Comparison of ENCODE assay signal across 10 cellular contexts in genomic region chr5:138952962-138953361, GRCh38.
DNase-seq lines count a peak whose midpoint lies in the region; ATAC-seq and TF ChIP-seq lines count a peak whose summit lies in the region.
"Had no signal": no experiment of that assay in that cellular context is flagged by ENCODE, and none has a peak within 500 bp of the region (broad histone marks: within the 10 kb centered on the region; RNA-seq: fewer than 3 reads in every experiment).

No MANE protein-coding gene starts in this region.

- H3K79me2 ChIP-seq in hepatocyte = no peaks in the 10 kb centered on the region
- no peaks in the 10 kb centered on the region for H3K79me2 ChIP-seq in GM23338 (replicated peaks; ENCODE audit: insufficient read depth)

- peak overlapping the region; percentile 45 for H3K4me3 Mint-ChIP-seq in T-helper 17 cell
- H3K4me3 Mint-ChIP-seq in GM23338 = no peak overlapping the region
- H3K4me3 Mint-ChIP-seq in endothelial cell (ENCODE audit: unreplicated experiment) = no peak overlapping the region

- H3K9ac ChIP-seq in skeletal muscle satellite cell (ENCODE audit: low read depth, low read length) = no peak overlapping the region

- no peak overlapping the region for H3K27ac ChIP-seq in hepatocyte
- no peak overlapping the region for H3K27ac ChIP-seq in GM23338 (ENCODE audit: low read depth)

- H3K4me1 Mint-ChIP-seq in T-helper 17 cell (peaks cover 14% of the 10 kb centered on the region), GM23338 (peaks cover 23% of the 10 kb centered on the region), endothelial cell (ENCODE audit: unreplicated experiment) (peaks cover 12% of the 10 kb centered on the region)

- H3K9me3 ChIP-seq in T-helper 17 cell (ENCODE audit: control insufficient read depth, low read length, poor library complexity, severe bottlenecking) (no peaks in the 10 kb centered on the region), hepatocyte (ENCODE audit: low read depth) (no peaks in the 10 kb centered on the region), skeletal muscle satellite cell (replicated peaks; ENCODE audit: low read length) (no peaks in the 10 kb centered on the region)
- H3K9me3 ChIP-seq: HAP-1 had no signal

- H3K36me3 Mint-ChIP-seq in T-helper 17 cell (ENCODE audit: low read depth) (peaks cover 2% of the 10 kb centered on the region), GM23338 (ENCODE audit: low read depth) (no peaks in the 10 kb centered on the region), endothelial cell (ENCODE audit: low read depth, unreplicated experiment) (peaks cover 5% of the 10 kb centered on the region)

- H3K4me3 ChIP-seq in hepatocyte (no peak overlapping the region), skeletal muscle satellite cell (ENCODE audit: low read length) (no peak overlapping the region), GM23338 (no peak overlapping the region)
- H3K4me3 ChIP-seq: HAP-1 had no signal

- H3K9me2 ChIP-seq in hepatocyte (replicated peaks; ENCODE audit: insufficient read depth) (no peaks in the 10 kb centered on the region), GM23338 (ENCODE audit: insufficient read depth) (no peaks in the 10 kb centered on the region)

- 95% methylated on average over 6 of the region's 6 CpGs for WGBS in hepatocyte (ENCODE audit: low lambda C conversion rate, missing lambda C conversion rate)

- peaks cover 13% of the 10 kb centered on the region for H3K4me1 ChIP-seq in hepatocyte (ENCODE audit: insufficient read depth)
- H3K4me1 ChIP-seq in skeletal muscle satellite cell (ENCODE audit: control insufficient read depth, insufficient read depth, low read length) = peaks cover 38% of the 10 kb centered on the region
- H3K4me1 ChIP-seq in GM23338 (ENCODE audit: insufficient read depth) = no peaks in the 10 kb centered on the region; the same call in 1 of the 2 replicates
- H3K4me1 ChIP-seq: HAP-1 had no signal

- H3K27ac Mint-ChIP-seq in T-helper 17 cell (peak overlapping the region; percentile 82), GM23338 (no peak overlapping the region), endothelial cell (ENCODE audit: unreplicated experiment) (no peak overlapping the region)

- no peaks in the 10 kb centered on the region for H3K27me3 ChIP-seq in hepatocyte
- no peaks in the 10 kb centered on the region for H3K27me3 ChIP-seq in skeletal muscle satellite cell (ENCODE audit: control insufficient read depth, insufficient read depth, low read length)
- H3K27me3 ChIP-seq in GM23338 (ENCODE audit: insufficient read depth) = no peaks in the 10 kb centered on the region

- H3K27me3 Mint-ChIP-seq in T-helper 17 cell (no peaks in the 10 kb centered on the region), GM23338 (ENCODE audit: insufficient read depth, low read depth, poor library complexity) (peaks cover 22% of the 10 kb centered on the region), endothelial cell (ENCODE audit: unreplicated experiment) (peaks cover 22% of the 10 kb centered on the region)

- TF ChIP-seq CTCF in hepatocyte (IDR thresholded peaks at IDR 0.05; ENCODE audit: poor library complexity) = no peak
- no peak for TF ChIP-seq CTCF in GM23338 (conservative IDR thresholded peaks at IDR 0.05; ENCODE audit: low read depth in 2 of 2)
- TF ChIP-seq CTCF in endothelial cell (IDR thresholded peaks at IDR 0.05; ENCODE audit: unreplicated experiment) = no peak

- H3K36me3 ChIP-seq in hepatocyte (replicated peaks; ENCODE audit: insufficient read depth, low read depth) = no peaks in the 10 kb centered on the region
- H3K36me3 ChIP-seq in skeletal muscle satellite cell (ENCODE audit: insufficient read depth, low read length) = peaks cover 3% of the 10 kb centered on the region
- no peaks in the 10 kb centered on the region for H3K36me3 ChIP-seq in GM23338 (ENCODE audit: insufficient read depth)
- H3K36me3 ChIP-seq: HAP-1 had no signal

- H4K20me1 ChIP-seq in hepatocyte (ENCODE audit: insufficient read depth, poor library complexity, severe bottlenecking) (no peaks in the 10 kb centered on the region), GM23338 (replicated peaks; ENCODE audit: insufficient read depth) (no peaks in the 10 kb centered on the region)

- ATAC-seq in GM21528 (IDR thresholded peaks at IDR 0.05; ENCODE audit: low FRiP score, unreplicated experiment) (peak; percentile 9), T-helper 17 cell (no peak), GM23338 (no peak)

- H3F3A ChIP-seq in GM23338 (replicated peaks; ENCODE audit: low read depth) = no peaks in the 10 kb centered on the region

- no peak overlapping the region for H2AFZ ChIP-seq in hepatocyte
- H2AFZ ChIP-seq in GM23338 = no peak overlapping the region

- DNase-seq in T-helper 17 cell = no peak
- DNase-seq in hepatocyte (ENCODE audit: low spot score) = no peak
- DNase-seq in ureter (ENCODE audit: low spot score) = no peak
- no peak for DNase-seq in GM23338 (ENCODE audit: low spot score)
- no peak for DNase-seq in NCI-H510A (lab: John Stamatoyannopoulos, UW)
- no peak for DNase-seq in endothelial cell (ENCODE audit: low spot score)
- DNase-seq: activated naive CD4-positive, alpha-beta T cell treated with anti-CD3 and anti-CD28 coated beads, Interleukin-2, amount 50 U/mL, for 16 hours had no signal

- H3K9me3 Mint-ChIP-seq in GM23338 = no peaks in the 10 kb centered on the region
- no peaks in the 10 kb centered on the region for H3K9me3 Mint-ChIP-seq in endothelial cell (ENCODE audit: unreplicated experiment)

- peak overlapping the region; percentile 41 for H3K4me2 ChIP-seq in hepatocyte
- H3K4me2 ChIP-seq in skeletal muscle satellite cell (ENCODE audit: low read length) = peak overlapping the region; percentile 41
- no peak overlapping the region for H3K4me2 ChIP-seq in GM23338

TF ChIP-seq in GM23338, 12 proteins besides CTCF, POLR2A, EP300 and RAD21:
- TF ChIP-seq CREB1 (CRISPR knock-in tag; IDR thresholded peaks at IDR 0.05; ENCODE audit: low read depth) (no peak), ZNF331 (CRISPR knock-in tag; IDR thresholded peaks at IDR 0.05; ENCODE audit: low read depth) (no peak), ZNF114 (CRISPR knock-in tag; IDR thresholded peaks at IDR 0.05) (no peak)
